In the genomic region with DNA sequence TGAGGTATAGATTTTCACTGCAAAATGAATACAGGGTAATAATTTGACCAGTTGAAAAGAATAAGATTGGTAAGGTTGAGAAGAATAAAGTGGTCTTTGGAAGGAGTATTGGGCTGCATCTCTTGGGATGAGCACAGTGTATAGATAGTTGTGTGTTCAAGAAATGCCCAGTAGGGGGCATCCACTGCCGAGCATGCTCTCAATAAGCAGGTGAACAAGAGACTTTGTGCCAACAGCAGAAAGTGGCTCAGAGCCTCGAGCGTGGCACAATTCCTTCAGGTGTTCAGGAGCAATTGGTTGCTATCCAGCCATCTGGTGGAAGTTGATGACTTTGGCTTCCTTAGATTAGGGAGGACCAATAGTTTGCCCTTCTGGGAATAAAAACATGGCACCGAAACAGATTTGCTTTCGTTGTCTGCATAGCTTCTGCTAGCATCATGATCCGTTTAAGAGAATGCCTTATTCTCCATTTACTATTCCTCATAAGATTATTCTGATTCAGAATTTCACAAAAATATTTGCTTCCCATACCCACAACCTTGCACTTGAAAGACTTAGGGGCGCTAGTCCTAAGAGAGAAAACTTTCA, we compare ENCODE assay signal across 9 cellular contexts.
DNase-seq lines count a peak whose midpoint lies in the region; ATAC-seq and TF ChIP-seq lines count a peak whose summit lies in the region.
"Had no signal": no experiment of that assay in that cellular context is flagged by ENCODE, and none has a peak within 500 bp of the region (broad histone marks: within the 10 kb centered on the region; RNA-seq: fewer than 3 reads in every experiment).

No MANE protein-coding gene starts in this region.

- no peaks in the 10 kb centered on the region for H3K36me3 Mint-ChIP-seq in endodermal cell (ENCODE audit: low read depth)

- TF ChIP-seq CTCF in endodermal cell (conservative IDR thresholded peaks at IDR 0.05), result peak; percentile 84
- TF ChIP-seq CTCF in smooth muscle cell (IDR thresholded peaks at IDR 0.05; ENCODE audit: borderline replicate concordance, insufficient read depth, poor library complexity, severe bottlenecking), result peak; percentile 37

- no peak overlapping the region for H3K27ac ChIP-seq in endodermal cell (ENCODE audit: low read depth, low read length)
- no peak overlapping the region for H3K27ac ChIP-seq in smooth muscle cell (ENCODE audit: low read depth)
- H3K27ac ChIP-seq: skin epidermis had no signal

- peak; percentile 20 for DNase-seq in DMS53 treated with DMSO at 0.1 percent for 48 hours (lab: John Stamatoyannopoulos, UW; ENCODE audit: unreplicated experiment)
- peak; percentile 14 for DNase-seq in NCI-H82 treated with DMSO at 0.1 percent for 48 hours (lab: John Stamatoyannopoulos, UW; ENCODE audit: unreplicated experiment)
- peak; percentile 76 for DNase-seq in endodermal cell
- no peak for DNase-seq in smooth muscle cell (lab: John Stamatoyannopoulos, UW; ENCODE audit: unreplicated experiment)
- DNase-seq in NCI-H226, result no peak
- no peak for DNase-seq in inferior parietal cortex (ENCODE audit: extremely low spot score)

- no peak overlapping the region for H3K4me3 ChIP-seq in endodermal cell (ENCODE audit: low read length)
- no peak overlapping the region for H3K4me3 ChIP-seq in smooth muscle cell
- H3K4me3 ChIP-seq: skin epidermis had no signal

- H4K20me1 ChIP-seq in smooth muscle cell (ENCODE audit: low read depth), result no peaks in the 10 kb centered on the region

- H3K79me2 ChIP-seq in smooth muscle cell (ENCODE audit: low read depth), result no peaks in the 10 kb centered on the region

- H3K9me3 ChIP-seq in endodermal cell (ENCODE audit: control insufficient read depth, low read length), result no peaks in the 10 kb centered on the region
- H3K9me3 ChIP-seq in smooth muscle cell (replicated peaks; ENCODE audit: low read depth), result no peaks in the 10 kb centered on the region

- H3K27ac Mint-ChIP-seq in endodermal cell, result no peak overlapping the region

- H3F3A ChIP-seq in smooth muscle cell (ENCODE audit: low read depth), result no peaks in the 10 kb centered on the region

- H3K27me3 ChIP-seq in endodermal cell (ENCODE audit: control insufficient read depth, insufficient read depth, low read length, poor library complexity, severe bottlenecking) (peaks cover 5% of the 10 kb centered on the region), smooth muscle cell (ENCODE audit: low read depth) (no peaks in the 10 kb centered on the region)

- no peaks in the 10 kb centered on the region for H3K4me1 Mint-ChIP-seq in endodermal cell

- H3K4me2 ChIP-seq in smooth muscle cell, result no peak overlapping the region

- no peak overlapping the region for H2AFZ ChIP-seq in smooth muscle cell (ENCODE audit: low read depth)

- H3K4me3 Mint-ChIP-seq in endodermal cell, result no peak overlapping the region

- no peaks in the 10 kb centered on the region for H3K27me3 Mint-ChIP-seq in endodermal cell (ENCODE audit: insufficient read depth)

- WGBS in endodermal cell (ENCODE audit: insufficient coverage in 1 of 2, insufficient read length in 1 of 2), 2 experiments, result 80 to 84% methylated on average over 6 to 7 of the region's 7 CpGs
- WGBS in smooth muscle cell (ENCODE audit: low lambda C conversion rate), result 75% methylated on average over 7 of the region's 7 CpGs

- no peak overlapping the region for H3K9ac ChIP-seq in endodermal cell (ENCODE audit: extremely low read depth, low read length, poor library complexity, severe bottlenecking)
- H3K9ac ChIP-seq in smooth muscle cell (ENCODE audit: low read depth), result no peak overlapping the region

- no peaks in the 10 kb centered on the region for H3K4me1 ChIP-seq in endodermal cell (ENCODE audit: control insufficient read depth, insufficient read depth, low read length)
- H3K4me1 ChIP-seq in smooth muscle cell (ENCODE audit: low read depth), result no peaks in the 10 kb centered on the region

- ATAC-seq in GM18868 (IDR thresholded peaks at IDR 0.05; ENCODE audit: unreplicated experiment) (peak; percentile 95), HG02981 (IDR thresholded peaks at IDR 0.05; ENCODE audit: unreplicated experiment) (peak; percentile 83)

- H3K36me3 ChIP-seq in endodermal cell (ENCODE audit: control insufficient read depth, insufficient read depth, low read length) (no peaks in the 10 kb centered on the region), smooth muscle cell (ENCODE audit: low read depth) (no peaks in the 10 kb centered on the region)

- no peaks in the 10 kb centered on the region for H3K9me3 Mint-ChIP-seq in endodermal cell

Comparison
In these comparisons a context has a peak if more than half of its experiments do, and no peak if none do; other contexts are left out.
1. DNase-seq: peak in DMS53 treated with DMSO at 0.1 percent for 48 hours (single experiment), NCI-H82 treated with DMSO at 0.1 percent for 48 hours (single experiment) and endodermal cell (single experiment); none in smooth muscle cell (single experiment), NCI-H226 (single experiment) and inferior parietal cortex (single experiment).